Comparison of ENCODE assay signal across 16 cellular contexts in genomic region chr22:41840216-41840615, GRCh38. TPM values are rescaled to one million over a fixed set of nuclear protein-coding genes. Genes with fewer than 3 reads are reported as not detected.
A peak's percentile ranks its signal among the peaks of the same experiment; 100 is the strongest.
DNase-seq lines count a peak whose midpoint lies in the region; ATAC-seq and TF ChIP-seq lines count a peak whose summit lies in the region.
"Had no signal": no experiment of that assay in that cellular context is flagged by ENCODE, and none has a peak within 500 bp of the region (broad histone marks: within the 10 kb centered on the region; RNA-seq: fewer than 3 reads in every experiment).

No MANE protein-coding gene starts in this region.

- H3K27ac ChIP-seq in C4-2B (0 out of 2 replicates have a peak overlapping the region, but pooled peaks have one; percentile 1), epithelial cell of prostate (peak overlapping the region; percentile 92), trophoblast cell (ENCODE audit: low read depth, low read length) (no peak overlapping the region), caudate nucleus (ENCODE audit: low read depth, low read length) (no peak overlapping the region)
- H3K27ac ChIP-seq: KMS-11 had no signal

- no peak overlapping the region for H3K23ac ChIP-seq in trophoblast cell (ENCODE audit: low read length)

- H3K14ac ChIP-seq in trophoblast cell (ENCODE audit: low read length) = no peak overlapping the region

- no peak overlapping the region for H2AK5ac ChIP-seq in trophoblast cell (ENCODE audit: low read length)

- H3K9me3 ChIP-seq in Loucy (ENCODE audit: insufficient read depth, low read depth, low read length) = no peaks in the 10 kb centered on the region
- H3K9me3 ChIP-seq in trophoblast cell (ENCODE audit: insufficient read depth, low read depth, low read length) = no peaks in the 10 kb centered on the region

- no peak overlapping the region for H2BK12ac ChIP-seq in trophoblast cell (ENCODE audit: low read length)

- H2BK5ac ChIP-seq in trophoblast cell (ENCODE audit: low read depth, low read length, poor library complexity) = no peak overlapping the region

- peaks cover 5% of the 10 kb centered on the region for H3K79me1 ChIP-seq in trophoblast cell (ENCODE audit: low read length)

- H4K8ac ChIP-seq in trophoblast cell (ENCODE audit: low read depth, low read length) = no peak overlapping the region

- H4K91ac ChIP-seq in trophoblast cell (ENCODE audit: low read depth, low read length) = no peak overlapping the region

- DNase-seq in epithelial cell of prostate (ENCODE audit: low read depth, low spot score) (no peak), trophoblast cell (no peak), globus pallidus (ENCODE audit: low spot score) (no peak), caudate nucleus (lab: John Stamatoyannopoulos, UW) (no peak), DMS53 treated with DMSO at 0.1 percent for 48 hours (lab: John Stamatoyannopoulos, UW; ENCODE audit: unreplicated experiment) (no peak)
- DNase-seq: activated naive CD8-positive, alpha-beta T cell treated with anti-CD3 and anti-CD28 coated beads, Interleukin-2, amount 10 ng/mL, durations not matched to agents 7 days and 5 days; CD8-positive, alpha-beta T cell; erythroblast; mesenchymal stem cell; NCI-H187; stimulated activated CD8-positive, alpha-beta memory T cell treated with anti-CD3 and anti-CD28 coated beads, Interleukin-4, amount 100 ng/mL, for 48 hours had no signal

- H3K27me3 ChIP-seq in Loucy (ENCODE audit: insufficient read depth, low read length, poor library complexity, severe bottlenecking) (no peaks in the 10 kb centered on the region), trophoblast cell (ENCODE audit: insufficient read depth, low read length) (no peaks in the 10 kb centered on the region)

- peaks cover 75% of the 10 kb centered on the region for H3K4me1 ChIP-seq in Loucy (ENCODE audit: insufficient read depth, low read length, poor library complexity, severe bottlenecking)
- peaks cover 5 to 15% of the 10 kb centered on the region in 2 experiments for H3K4me1 ChIP-seq in trophoblast cell (ENCODE audit: control insufficient read depth in 1 of 2, insufficient read depth in 2 of 2, low read length in 2 of 2)

- ATAC-seq in HG02588 (IDR thresholded peaks at IDR 0.05; ENCODE audit: unreplicated experiment) = no peak
- ATAC-seq: CD8-positive, alpha-beta T cell; Right ventricle myocardium inferior had no signal

- H3K79me2 ChIP-seq in Loucy (ENCODE audit: insufficient read depth, low read length) (peaks cover 99% of the 10 kb centered on the region), trophoblast cell (ENCODE audit: control insufficient read depth, insufficient read depth, low read length, poor library complexity) (peaks cover 15% of the 10 kb centered on the region)

- H3K4me2 ChIP-seq in Loucy (ENCODE audit: low read depth, low read length, poor library complexity, severe bottlenecking) (peak overlapping the region; percentile 76), trophoblast cell (ENCODE audit: low read length) (no peak overlapping the region)
- H3K4me2 ChIP-seq: KMS-11 had no signal

- no CpG with 5 or more reads among the region's 5 CpGs for whole genome bisulfite sequencing in trophoblast cell (ENCODE audit: extremely low coverage, insufficient coverage, insufficient read length)

- H3K36me3 ChIP-seq in Loucy (ENCODE audit: insufficient read depth, low read length) (peaks cover 25% of the 10 kb centered on the region; the same call in 1 of the 2 replicates), trophoblast cell (ENCODE audit: control insufficient read depth in 1 of 2, insufficient read depth in 2 of 2, low read length in 2 of 2) (peaks cover 11 to 22% of the 10 kb centered on the region in 2 experiments)

- H3F3A ChIP-seq in Loucy (ENCODE audit: low read depth) = no peaks in the 10 kb centered on the region

- H3K9ac ChIP-seq in Loucy (ENCODE audit: low read depth, low read length, poor library complexity, severe bottlenecking) (peak overlapping the region; percentile 62), trophoblast cell (ENCODE audit: low read length) (no peak overlapping the region)
- H3K9ac ChIP-seq: KMS-11 had no signal

- H3K4me3 ChIP-seq in Loucy (ENCODE audit: low read length, poor library complexity, severe bottlenecking) (peak overlapping the region; percentile 51), trophoblast cell (ENCODE audit: low read depth, low read length) (no peak overlapping the region)

- H4K20me1 ChIP-seq in Loucy (ENCODE audit: insufficient read depth, low read length, poor library complexity, severe bottlenecking) = peaks cover 92% of the 10 kb centered on the region

- H2BK120ac ChIP-seq in trophoblast cell (ENCODE audit: insufficient read depth, low read length, poor library complexity) = no peak overlapping the region

- H2AFZ ChIP-seq in Loucy (ENCODE audit: low read length) = no peak overlapping the region
- no peak overlapping the region for H2AFZ ChIP-seq in trophoblast cell (ENCODE audit: insufficient read depth, low read length, poor library complexity)

- peak overlapping the region; percentile 65 for H3K4ac ChIP-seq in trophoblast cell (ENCODE audit: low read depth, low read length)

- H3K18ac ChIP-seq in trophoblast cell (ENCODE audit: low read length) = no peak overlapping the region

- no peaks in the 10 kb centered on the region for H3K9me2 ChIP-seq in Loucy (replicated peaks; ENCODE audit: low read depth, low read length)

- H4K12ac ChIP-seq in trophoblast cell (ENCODE audit: low read depth, low read length) = no peak overlapping the region

- TF ChIP-seq CTCF in C4-2B (conservative IDR thresholded peaks at IDR 0.05) = no peak
- TF ChIP-seq CTCF in Loucy (conservative IDR thresholded peaks at IDR 0.05; ENCODE audit: low read length) = no peak

RNA-seq across cellular contexts. Expression of gene SREBF2, which starts 7.3 kb away (rescaled TPM):
- polyA plus RNA-seq in trophoblast cell (2013) = 97.8 and 99.1 TPM in 2 replicates

RNA-seq across cellular contexts. Expression of gene CCDC134, which starts 39.7 kb away (rescaled TPM):
- 5.6 and 5.9 TPM in 2 replicates for polyA plus RNA-seq in trophoblast cell (2013)

Comparison
In these comparisons a context has a peak if more than half of its experiments do, and no peak if none do; other contexts are left out.
1. H3K27ac ChIP-seq: peak in C4-2B (single experiment) and epithelial cell of prostate (single experiment); none in trophoblast cell (single experiment) and caudate nucleus (single experiment).